In the genomic region with DNA sequence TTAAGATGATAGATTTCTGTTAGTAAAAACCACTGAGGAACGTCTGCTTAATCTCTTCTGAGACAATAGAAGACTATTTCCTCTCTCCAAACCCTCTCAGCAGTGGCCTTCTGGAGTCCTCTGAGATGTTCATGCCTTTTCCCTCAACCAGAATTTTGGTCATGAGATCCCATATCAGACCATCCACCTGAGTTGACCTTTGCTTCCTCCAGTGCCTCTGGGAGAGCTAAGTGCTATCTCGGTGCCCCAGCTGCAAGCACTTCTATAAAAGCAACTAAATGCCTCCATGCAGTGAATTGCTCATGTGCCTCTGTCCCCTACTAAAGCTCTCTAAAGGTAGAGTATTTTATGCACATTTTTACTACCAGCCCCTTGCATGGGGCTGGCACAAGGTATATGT, we compare ENCODE assay signal across 1 cellular context.
A peak's percentile ranks its signal among the peaks of the same experiment; 100 is the strongest.
TF ChIP-seq lines count a peak whose summit lies in the region.

No MANE protein-coding gene starts in this region.

TF ChIP-seq in K562, 482 proteins besides CTCF, POLR2A, EP300 and RAD21 (continued from another document):
- TF ChIP-seq, protein P1, sequence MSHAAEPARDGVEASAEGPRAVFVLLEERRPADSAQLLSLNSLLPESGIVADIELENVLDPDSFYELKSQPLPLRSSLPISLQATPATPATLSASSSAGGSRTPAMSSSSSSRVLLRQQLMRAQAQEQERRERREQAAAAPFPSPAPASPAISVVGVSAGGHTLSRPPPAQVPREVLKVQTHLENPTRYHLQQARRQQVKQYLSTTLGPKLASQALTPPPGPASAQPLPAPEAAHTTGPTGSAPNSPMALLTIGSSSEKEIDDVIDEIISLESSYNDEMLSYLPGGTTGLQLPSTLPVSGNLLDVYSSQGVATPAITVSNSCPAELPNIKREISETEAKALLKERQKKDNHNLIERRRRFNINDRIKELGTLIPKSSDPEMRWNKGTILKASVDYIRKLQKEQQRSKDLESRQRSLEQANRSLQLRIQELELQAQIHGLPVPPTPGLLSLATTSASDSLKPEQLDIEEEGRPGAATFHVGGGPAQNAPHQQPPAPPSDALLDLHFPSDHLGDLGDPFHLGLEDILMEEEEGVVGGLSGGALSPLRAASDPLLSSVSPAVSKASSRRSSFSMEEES (CRISPR knock-in tag; IDR thresholded peaks at IDR 0.05) = no peak
- TF ChIP-seq, protein P2, sequence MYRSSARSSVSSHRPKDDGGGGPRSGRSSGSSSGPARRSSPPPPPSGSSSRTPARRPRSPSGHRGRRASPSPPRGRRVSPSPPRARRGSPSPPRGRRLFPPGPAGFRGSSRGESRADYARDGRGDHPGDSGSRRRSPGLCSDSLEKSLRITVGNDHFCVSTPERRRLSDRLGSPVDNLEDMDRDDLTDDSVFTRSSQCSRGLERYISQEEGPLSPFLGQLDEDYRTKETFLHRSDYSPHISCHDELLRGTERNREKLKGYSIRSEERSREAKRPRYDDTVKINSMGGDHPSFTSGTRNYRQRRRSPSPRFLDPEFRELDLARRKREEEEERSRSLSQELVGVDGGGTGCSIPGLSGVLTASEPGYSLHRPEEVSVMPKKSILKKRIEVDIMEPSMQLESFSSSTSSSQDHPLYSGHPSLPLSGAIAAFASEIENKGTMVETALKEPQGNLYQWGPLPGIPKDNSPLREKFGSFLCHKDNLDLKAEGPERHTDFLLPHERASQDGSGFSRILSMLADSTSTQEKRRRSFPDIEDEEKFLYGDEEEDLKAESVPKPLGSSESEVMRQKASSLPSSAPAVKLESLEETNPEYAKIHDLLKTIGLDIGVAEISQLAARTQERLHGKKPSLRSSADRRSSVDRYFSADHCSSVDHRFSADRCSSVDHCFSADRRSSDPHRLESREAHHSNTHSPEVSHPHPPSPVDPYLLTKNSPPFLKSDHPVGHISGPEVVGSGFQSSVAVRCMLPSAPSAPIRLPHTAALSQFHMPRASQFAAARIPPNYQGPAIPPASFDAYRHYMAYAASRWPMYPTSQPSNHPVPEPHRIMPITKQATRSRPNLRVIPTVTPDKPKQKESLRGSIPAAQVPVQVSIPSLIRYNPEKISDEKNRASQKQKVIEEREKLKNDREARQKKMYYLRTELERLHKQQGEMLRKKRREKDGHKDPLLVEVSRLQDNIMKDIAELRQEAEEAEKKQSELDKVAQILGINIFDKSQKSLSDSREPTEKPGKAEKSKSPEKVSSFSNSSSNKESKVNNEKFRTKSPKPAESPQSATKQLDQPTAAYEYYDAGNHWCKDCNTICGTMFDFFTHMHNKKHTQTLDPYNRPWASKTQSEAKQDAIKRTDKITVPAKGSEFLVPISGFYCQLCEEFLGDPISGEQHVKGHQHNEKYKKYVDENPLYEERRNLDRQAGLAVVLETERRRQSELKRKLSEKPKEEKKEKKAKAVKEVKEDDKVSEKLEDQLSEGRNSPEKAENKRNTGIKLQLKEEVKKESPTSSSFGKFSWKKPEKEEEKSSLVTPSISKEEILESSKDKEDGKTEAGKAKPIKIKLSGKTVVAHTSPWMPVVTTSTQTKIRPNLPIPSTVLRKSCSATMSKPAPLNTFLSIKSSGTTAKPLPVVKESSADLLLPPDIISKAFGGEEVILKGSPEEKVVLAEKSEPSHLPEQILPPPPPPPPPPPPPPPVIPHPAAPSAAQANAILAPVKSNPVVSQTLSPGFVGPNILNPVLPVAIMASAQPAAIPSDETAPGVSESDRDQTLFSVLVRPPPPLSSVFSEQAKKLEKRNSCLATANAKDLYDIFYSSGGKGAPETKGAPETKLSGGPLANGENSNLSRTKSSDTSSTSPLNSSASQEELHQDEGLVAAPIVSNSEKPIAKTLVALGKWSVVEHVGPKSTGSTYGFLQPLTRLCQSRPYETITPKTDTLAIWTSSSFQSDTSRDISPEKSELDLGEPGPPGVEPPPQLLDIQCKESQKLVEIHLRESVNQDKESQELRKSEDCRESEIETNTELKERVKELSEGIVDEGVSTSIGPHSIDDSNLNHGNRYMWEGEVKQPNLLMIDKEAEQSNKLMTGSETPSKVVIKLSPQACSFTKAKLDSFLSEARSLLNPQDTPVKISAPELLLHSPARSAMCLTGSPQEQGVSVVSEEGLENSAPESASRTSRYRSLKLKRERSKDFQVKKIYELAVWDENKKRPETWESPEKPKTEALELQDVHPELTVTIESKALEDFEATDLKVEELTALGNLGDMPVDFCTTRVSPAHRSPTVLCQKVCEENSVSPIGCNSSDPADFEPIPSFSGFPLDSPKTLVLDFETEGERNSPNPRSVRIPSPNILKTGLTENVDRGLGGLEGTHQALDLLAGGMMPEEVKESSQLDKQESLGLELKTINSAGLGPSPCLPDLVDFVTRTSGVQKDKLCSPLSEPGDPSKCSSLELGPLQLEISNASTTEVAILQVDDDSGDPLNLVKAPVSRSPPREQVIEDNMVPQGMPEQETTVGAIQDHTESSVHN (IDR thresholded peaks at IDR 0.05; ENCODE audit: borderline replicate concordance in 1 of 2, low read depth in 1 of 2) = no peak
- no peak for TF ChIP-seq ZNF561 (CRISPR knock-in tag; conservative IDR thresholded peaks at IDR 0.05)
- peak in 1 of 2 experiments; percentile 32; a peak in 1 of 4 replicates for TF ChIP-seq TRIM24 (IDR thresholded peaks at IDR 0.05)
- TF ChIP-seq ZNF124 (CRISPR knock-in tag; IDR thresholded peaks at IDR 0.05) = no peak
- peak; percentile 71 for TF ChIP-seq TCF3 (CRISPR knock-in tag; IDR thresholded peaks at IDR 0.05)
- no peak for TF ChIP-seq DNMT1 (IDR thresholded peaks at IDR 0.05)
- no peak for TF ChIP-seq PTTG1 (tag; IDR thresholded peaks at IDR 0.05; ENCODE audit: low read depth)
- TF ChIP-seq, protein P3, sequence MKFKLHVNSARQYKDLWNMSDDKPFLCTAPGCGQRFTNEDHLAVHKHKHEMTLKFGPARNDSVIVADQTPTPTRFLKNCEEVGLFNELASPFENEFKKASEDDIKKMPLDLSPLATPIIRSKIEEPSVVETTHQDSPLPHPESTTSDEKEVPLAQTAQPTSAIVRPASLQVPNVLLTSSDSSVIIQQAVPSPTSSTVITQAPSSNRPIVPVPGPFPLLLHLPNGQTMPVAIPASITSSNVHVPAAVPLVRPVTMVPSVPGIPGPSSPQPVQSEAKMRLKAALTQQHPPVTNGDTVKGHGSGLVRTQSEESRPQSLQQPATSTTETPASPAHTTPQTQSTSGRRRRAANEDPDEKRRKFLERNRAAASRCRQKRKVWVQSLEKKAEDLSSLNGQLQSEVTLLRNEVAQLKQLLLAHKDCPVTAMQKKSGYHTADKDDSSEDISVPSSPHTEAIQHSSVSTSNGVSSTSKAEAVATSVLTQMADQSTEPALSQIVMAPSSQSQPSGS (CRISPR knock-in tag; IDR thresholded peaks at IDR 0.05) = no peak
- TF ChIP-seq ARNT (IDR thresholded peaks at IDR 0.05) = no peak
- TF ChIP-seq, protein P4, sequence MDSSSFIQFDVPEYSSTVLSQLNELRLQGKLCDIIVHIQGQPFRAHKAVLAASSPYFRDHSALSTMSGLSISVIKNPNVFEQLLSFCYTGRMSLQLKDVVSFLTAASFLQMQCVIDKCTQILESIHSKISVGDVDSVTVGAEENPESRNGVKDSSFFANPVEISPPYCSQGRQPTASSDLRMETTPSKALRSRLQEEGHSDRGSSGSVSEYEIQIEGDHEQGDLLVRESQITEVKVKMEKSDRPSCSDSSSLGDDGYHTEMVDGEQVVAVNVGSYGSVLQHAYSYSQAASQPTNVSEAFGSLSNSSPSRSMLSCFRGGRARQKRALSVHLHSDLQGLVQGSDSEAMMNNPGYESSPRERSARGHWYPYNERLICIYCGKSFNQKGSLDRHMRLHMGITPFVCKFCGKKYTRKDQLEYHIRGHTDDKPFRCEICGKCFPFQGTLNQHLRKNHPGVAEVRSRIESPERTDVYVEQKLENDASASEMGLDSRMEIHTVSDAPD (CRISPR knock-in tag; IDR thresholded peaks at IDR 0.05) = no peak
- TF ChIP-seq ZNF668 (CRISPR knock-in tag; IDR thresholded peaks at IDR 0.05) = no peak
- no peak for TF ChIP-seq MXI1 (IDR thresholded peaks at IDR 0.05; ENCODE audit: low read depth, low read length)
- no peak for TF ChIP-seq ASH1L (IDR thresholded peaks at IDR 0.05; ENCODE audit: borderline replicate concordance, low read depth, partially characterized antibody)
- TF ChIP-seq ARID1B (IDR thresholded peaks at IDR 0.05) = peak; percentile 75
- TF ChIP-seq SMARCC2 (IDR thresholded peaks at IDR 0.05; ENCODE audit: low read depth) = no peak
- TF ChIP-seq, protein P5, sequence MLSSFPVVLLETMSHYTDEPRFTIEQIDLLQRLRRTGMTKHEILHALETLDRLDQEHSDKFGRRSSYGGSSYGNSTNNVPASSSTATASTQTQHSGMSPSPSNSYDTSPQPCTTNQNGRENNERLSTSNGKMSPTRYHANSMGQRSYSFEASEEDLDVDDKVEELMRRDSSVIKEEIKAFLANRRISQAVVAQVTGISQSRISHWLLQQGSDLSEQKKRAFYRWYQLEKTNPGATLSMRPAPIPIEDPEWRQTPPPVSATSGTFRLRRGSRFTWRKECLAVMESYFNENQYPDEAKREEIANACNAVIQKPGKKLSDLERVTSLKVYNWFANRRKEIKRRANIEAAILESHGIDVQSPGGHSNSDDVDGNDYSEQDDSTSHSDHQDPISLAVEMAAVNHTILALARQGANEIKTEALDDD (IDR thresholded peaks at IDR 0.05) = no peak
- no peak for TF ChIP-seq BDP1 (IDR thresholded peaks at IDR 0.05; ENCODE audit: insufficient read depth, insufficient read length)
- TF ChIP-seq CAMTA2 (CRISPR knock-in tag; conservative IDR thresholded peaks at IDR 0.05) = no peak
- TF ChIP-seq ZNF766 (CRISPR knock-in tag; conservative IDR thresholded peaks at IDR 0.05) = no peak
- TF ChIP-seq ZBTB7A (IDR thresholded peaks at IDR 0.05; ENCODE audit: borderline replicate concordance, control insufficient read depth, low read depth, low read length) = no peak
- TF ChIP-seq, protein P6, sequence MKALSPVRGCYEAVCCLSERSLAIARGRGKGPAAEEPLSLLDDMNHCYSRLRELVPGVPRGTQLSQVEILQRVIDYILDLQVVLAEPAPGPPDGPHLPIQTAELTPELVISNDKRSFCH (CRISPR knock-in tag; IDR thresholded peaks at IDR 0.05) = no peak
- TF ChIP-seq, protein P6 (tag; IDR thresholded peaks at IDR 0.05) = 0 out of 2 replicates have a peak, but pooled peaks have one; percentile 55
- TF ChIP-seq, protein P7, sequence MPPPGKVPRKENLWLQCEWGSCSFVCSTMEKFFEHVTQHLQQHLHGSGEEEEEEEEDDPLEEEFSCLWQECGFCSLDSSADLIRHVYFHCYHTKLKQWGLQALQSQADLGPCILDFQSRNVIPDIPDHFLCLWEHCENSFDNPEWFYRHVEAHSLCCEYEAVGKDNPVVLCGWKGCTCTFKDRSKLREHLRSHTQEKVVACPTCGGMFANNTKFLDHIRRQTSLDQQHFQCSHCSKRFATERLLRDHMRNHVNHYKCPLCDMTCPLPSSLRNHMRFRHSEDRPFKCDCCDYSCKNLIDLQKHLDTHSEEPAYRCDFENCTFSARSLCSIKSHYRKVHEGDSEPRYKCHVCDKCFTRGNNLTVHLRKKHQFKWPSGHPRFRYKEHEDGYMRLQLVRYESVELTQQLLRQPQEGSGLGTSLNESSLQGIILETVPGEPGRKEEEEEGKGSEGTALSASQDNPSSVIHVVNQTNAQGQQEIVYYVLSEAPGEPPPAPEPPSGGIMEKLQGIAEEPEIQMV (tag; conservative IDR thresholded peaks at IDR 0.05; ENCODE audit: low read depth) = no peak
- TF ChIP-seq, protein P8, sequence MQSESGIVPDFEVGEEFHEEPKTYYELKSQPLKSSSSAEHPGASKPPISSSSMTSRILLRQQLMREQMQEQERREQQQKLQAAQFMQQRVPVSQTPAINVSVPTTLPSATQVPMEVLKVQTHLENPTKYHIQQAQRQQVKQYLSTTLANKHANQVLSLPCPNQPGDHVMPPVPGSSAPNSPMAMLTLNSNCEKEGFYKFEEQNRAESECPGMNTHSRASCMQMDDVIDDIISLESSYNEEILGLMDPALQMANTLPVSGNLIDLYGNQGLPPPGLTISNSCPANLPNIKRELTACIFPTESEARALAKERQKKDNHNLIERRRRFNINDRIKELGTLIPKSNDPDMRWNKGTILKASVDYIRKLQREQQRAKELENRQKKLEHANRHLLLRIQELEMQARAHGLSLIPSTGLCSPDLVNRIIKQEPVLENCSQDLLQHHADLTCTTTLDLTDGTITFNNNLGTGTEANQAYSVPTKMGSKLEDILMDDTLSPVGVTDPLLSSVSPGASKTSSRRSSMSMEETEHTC (IDR thresholded peaks at IDR 0.05) = peak; percentile 50; the same call in 1 of the 2 replicates
- no peak for TF ChIP-seq MEF2A (IDR thresholded peaks at IDR 0.05; ENCODE audit: control insufficient read depth, low read depth, low read length)
- TF ChIP-seq RFX1 (IDR thresholded peaks at IDR 0.05) = no peak
- TF ChIP-seq, protein P9, sequence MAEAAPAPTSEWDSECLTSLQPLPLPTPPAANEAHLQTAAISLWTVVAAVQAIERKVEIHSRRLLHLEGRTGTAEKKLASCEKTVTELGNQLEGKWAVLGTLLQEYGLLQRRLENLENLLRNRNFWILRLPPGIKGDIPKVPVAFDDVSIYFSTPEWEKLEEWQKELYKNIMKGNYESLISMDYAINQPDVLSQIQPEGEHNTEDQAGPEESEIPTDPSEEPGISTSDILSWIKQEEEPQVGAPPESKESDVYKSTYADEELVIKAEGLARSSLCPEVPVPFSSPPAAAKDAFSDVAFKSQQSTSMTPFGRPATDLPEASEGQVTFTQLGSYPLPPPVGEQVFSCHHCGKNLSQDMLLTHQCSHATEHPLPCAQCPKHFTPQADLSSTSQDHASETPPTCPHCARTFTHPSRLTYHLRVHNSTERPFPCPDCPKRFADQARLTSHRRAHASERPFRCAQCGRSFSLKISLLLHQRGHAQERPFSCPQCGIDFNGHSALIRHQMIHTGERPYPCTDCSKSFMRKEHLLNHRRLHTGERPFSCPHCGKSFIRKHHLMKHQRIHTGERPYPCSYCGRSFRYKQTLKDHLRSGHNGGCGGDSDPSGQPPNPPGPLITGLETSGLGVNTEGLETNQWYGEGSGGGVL (CRISPR knock-in tag; IDR thresholded peaks at IDR 0.05) = no peak
- TF ChIP-seq ZNF444 (CRISPR knock-in tag; IDR thresholded peaks at IDR 0.05) = no peak
- TF ChIP-seq, protein P10, sequence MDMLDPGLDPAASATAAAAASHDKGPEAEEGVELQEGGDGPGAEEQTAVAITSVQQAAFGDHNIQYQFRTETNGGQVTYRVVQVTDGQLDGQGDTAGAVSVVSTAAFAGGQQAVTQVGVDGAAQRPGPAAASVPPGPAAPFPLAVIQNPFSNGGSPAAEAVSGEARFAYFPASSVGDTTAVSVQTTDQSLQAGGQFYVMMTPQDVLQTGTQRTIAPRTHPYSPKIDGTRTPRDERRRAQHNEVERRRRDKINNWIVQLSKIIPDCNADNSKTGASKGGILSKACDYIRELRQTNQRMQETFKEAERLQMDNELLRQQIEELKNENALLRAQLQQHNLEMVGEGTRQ (CRISPR knock-in tag; IDR thresholded peaks at IDR 0.05) = no peak
- no peak for TF ChIP-seq CBX8 (IDR thresholded peaks at IDR 0.05; ENCODE audit: borderline replicate concordance, extremely low read depth, low read depth, low read length, poor library complexity, severe bottlenecking)
